Comparison of ENCODE assay signal across 2 cellular contexts in the genomic region with DNA sequence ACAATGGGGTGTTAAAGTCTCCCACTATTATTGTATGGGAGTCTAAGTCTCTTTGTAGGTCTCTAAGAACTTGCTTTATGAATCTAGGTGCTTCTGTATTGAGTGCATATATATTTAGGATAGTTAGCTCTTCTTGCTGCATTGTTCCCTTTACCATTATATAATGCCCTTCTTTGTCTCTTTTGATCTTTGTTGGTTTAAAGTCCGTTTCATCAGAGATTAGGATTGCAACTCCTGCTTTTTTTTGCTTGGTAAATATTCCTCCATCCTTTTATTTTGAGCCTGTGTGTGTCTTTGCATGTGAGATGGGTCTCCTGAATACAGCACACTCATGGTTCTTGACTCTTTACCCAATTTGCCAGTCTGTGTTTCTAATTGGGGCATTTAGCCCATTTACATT. TPM values are rescaled to one million over a fixed set of nuclear protein-coding genes. Genes with fewer than 3 reads are reported as not detected.
A peak's percentile ranks its signal among the peaks of the same experiment; 100 is the strongest.
DNase-seq lines count a peak whose midpoint lies in the region; ATAC-seq, FAIRE-seq and TF ChIP-seq lines count a peak whose summit lies in the region.
"Not testable (repeated sequence)": the region's sequence is repeated elsewhere in the genome, so short reads cannot be mapped to it uniquely, and the experiment has no call there.

No MANE protein-coding gene starts in this region.

- POLR2A ChIA-PET in HEK293 (lab: Yijun Ruan, JAX); HepG2 (lab: Yijun Ruan, JAX): not testable (repeated sequence)

- H4K20me1 ChIP-seq in HepG2 (ENCODE audit: insufficient read depth, low read length) = not testable (repeated sequence)

- not testable (repeated sequence) for FAIRE-seq in HepG2 (lab: Jason Lieb, UNC)

- not testable (repeated sequence) for BruUV-seq in HepG2 (replicated peaks; lab: Mats Ljungman, UMichigan)

- H3K4me2 ChIP-seq in HepG2 (ENCODE audit: low read depth, low read length) = not testable (repeated sequence)

- peak; percentile 34 for DNase-seq in HepG2 (ENCODE audit: low spot score)

- CTCF ChIA-PET in HEK293 (lab: Yijun Ruan, JAX) = interaction anchor here (1.5 to 3.9 kb wide), 2 partner anchors 12 to 14 kb away, joined by 5 to 16 read pairs; no protein-coding TSS in a partner anchor
- CTCF ChIA-PET in HepG2 (lab: Yijun Ruan, JAX; ENCODE audit: low intra/inter-chr PET ratio, low total read pairs) = not testable (repeated sequence)

- not testable (repeated sequence) for TF ChIP-seq POLR2A in HepG2 (IDR thresholded peaks at IDR 0.05; ENCODE audit: insufficient read depth in 1 of 2, low read depth in 2 of 2, low read length in 2 of 2)

- not testable (repeated sequence) for TF ChIP-seq CTCF in HEK293 (tag by site-specific recombination; IDR thresholded peaks at IDR 0.05); HepG2 (CRISPR knock-in tag; IDR thresholded peaks at IDR 0.05)

- not testable (repeated sequence) for H3K27me3 ChIP-seq in HepG2 (ENCODE audit: control insufficient read depth in 1 of 2, insufficient read depth in 2 of 2, low read length in 2 of 2)

- not testable (repeated sequence) for H3K36me3 ChIP-seq in HEK293 (ENCODE audit: control insufficient read depth in 2 of 2, insufficient read depth in 1 of 2, low read length in 2 of 2); HepG2 (replicated peaks in 1 of 2; ENCODE audit: control insufficient read depth in 1 of 2, insufficient read depth in 2 of 2, low read length in 2 of 2)

- intact Hi-C loops in HepG2 (cut with micrococcal nuclease; ENCODE audit: unreplicated experiment) = loop anchor here (10.0 kb wide), 1 partner anchor 273 kb away; no protein-coding TSS in a partner anchor

- TF ChIP-seq RAD21 in HepG2 (CRISPR knock-in tag; IDR thresholded peaks at IDR 0.05) = not testable (repeated sequence)

- TF ChIP-seq EP300 in HepG2 (IDR thresholded peaks at IDR 0.05; ENCODE audit: low read depth in 2 of 2, low read length in 2 of 2); HepG2 (CRISPR knock-in tag; IDR thresholded peaks at IDR 0.05; ENCODE audit: borderline replicate concordance): not testable (repeated sequence)

- not testable (repeated sequence) for ATAC-seq in HepG2

- H3K9ac ChIP-seq in HepG2 (ENCODE audit: insufficient read depth, low read depth, low read length) = not testable (repeated sequence)

- H3K27ac ChIP-seq in HEK293 (ENCODE audit: extremely low read depth, low read depth, low read length); HepG2 (ENCODE audit: extremely low read length, insufficient read depth, low read length): not testable (repeated sequence)

- not testable (repeated sequence) for H3K9me3 ChIP-seq in HEK293 (ENCODE audit: control insufficient read depth, insufficient read depth, low read depth, low read length); HepG2 (ENCODE audit: low read length)

- not testable (repeated sequence) for H2AFZ ChIP-seq in HepG2 (ENCODE audit: low read length)

- in situ Hi-C loops in HepG2 (cut with HindIII; ENCODE audit: extremely low pct_ligation_motif_present, low pct_unique_long_range_greater_than_20kb) = not testable (repeated sequence)

- 0% methylated on average over 1 of the region's 1 CpG for WGBS in HepG2 (ENCODE audit: low lambda C conversion rate)

- H3K4me1 ChIP-seq in HEK293 (ENCODE audit: control insufficient read depth, insufficient read depth, low read length) = not testable (repeated sequence)
- peaks cover 41% of the 10 kb centered on the region for H3K4me1 ChIP-seq in HepG2 (ENCODE audit: insufficient read depth, low read length)

- not testable (repeated sequence) for H3K79me2 ChIP-seq in HepG2 (ENCODE audit: insufficient read depth, low read length)

- not testable (repeated sequence) for H3K4me3 ChIP-seq in HEK293 (ENCODE audit: low read depth, low read length); HepG2 (replicated peaks in 1 of 3; ENCODE audit: insufficient read depth in 1 of 3, low read depth in 2 of 3, low read length in 3 of 3)

TF ChIP-seq in HEK293, 187 proteins besides CTCF, POLR2A, EP300 and RAD21:
- peak; percentile 68 for TF ChIP-seq ZNF529 (tag by site-specific recombination; IDR thresholded peaks at IDR 0.05; ENCODE audit: insufficient replicate concordance)

TF ChIP-seq in HepG2, 621 proteins besides CTCF, POLR2A, EP300 and RAD21 (continues in another document):
- TF ChIP-seq GATAD2A (CRISPR knock-in tag; IDR thresholded peaks at IDR 0.05) = peak; percentile 64; the same call in 1 of the 2 replicates
- TF ChIP-seq, protein P1, sequence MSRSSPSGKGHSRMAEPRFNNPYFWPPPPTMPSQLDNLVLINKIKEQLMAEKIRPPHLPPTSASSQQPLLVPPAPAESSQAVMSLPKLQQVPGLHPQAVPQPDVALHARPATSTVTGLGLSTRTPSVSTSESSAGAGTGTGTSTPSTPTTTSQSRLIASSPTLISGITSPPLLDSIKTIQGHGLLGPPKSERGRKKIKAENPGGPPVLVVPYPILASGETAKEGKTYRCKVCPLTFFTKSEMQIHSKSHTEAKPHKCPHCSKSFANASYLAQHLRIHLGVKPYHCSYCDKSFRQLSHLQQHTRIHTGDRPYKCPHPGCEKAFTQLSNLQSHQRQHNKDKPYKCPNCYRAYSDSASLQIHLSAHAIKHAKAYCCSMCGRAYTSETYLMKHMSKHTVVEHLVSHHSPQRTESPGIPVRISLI (CRISPR knock-in tag; IDR thresholded peaks at IDR 0.05; ENCODE audit: borderline replicate concordance) = peak; percentile 58; the same call in 1 of the 2 replicates
- TF ChIP-seq FOXA3 (CRISPR knock-in tag; IDR thresholded peaks at IDR 0.05) = peak; percentile 59; the same call in 1 of the 2 replicates

RNA-seq across cellular contexts. Expression of a gene that starts 27.9 kb away (rescaled TPM):
- 22.8 and 23.9 TPM in 2 replicates for total RNA-seq in HepG2 (2016; rRNA removed; fragmentation: Illumina TruSeq; extraction: Trizol)
- total RNA-seq in HepG2 (2016; cell fraction: cytosol; rRNA removed; fragmentation: Illumina TruSeq; extraction: Trizol; ENCODE audit: low read depth) = 27.4 and 35.9 TPM in 2 replicates
- 21.3 and 24.7 TPM in 2 replicates for total RNA-seq in HepG2 (2016; cell fraction: insoluble cytoplasmic fraction; rRNA removed; fragmentation: Illumina TruSeq; extraction: Trizol)
- total RNA-seq in HepG2 (2016; cell fraction: membrane; rRNA removed; fragmentation: Illumina TruSeq; extraction: Trizol) = 27.3 and 31.8 TPM in 2 replicates
- total RNA-seq in HepG2 (2016; cell fraction: nucleus; rRNA removed; fragmentation: Illumina TruSeq; extraction: Trizol) = 13.0 and 14.1 TPM in 2 replicates
- 19.0 and 22.7 TPM in 2 replicates for polyA plus RNA-seq in HepG2 (2011; rRNA removed)
- 20.8 and 43.9 TPM in 2 replicates for polyA plus RNA-seq in HepG2 (2011; cell fraction: cytosol; rRNA removed)
- 36.4 and 41.5 TPM in 2 replicates for polyA plus RNA-seq in HepG2 (2011; cell fraction: nucleus; rRNA removed)
- polyA plus RNA-seq in HepG2 (2012) = 27.5 and 32.7 TPM in 2 replicates
- polyA plus RNA-seq in HepG2 (2016; cell fraction: cytosol; fragmentation: Illumina TruSeq; extraction: Trizol; ENCODE audit: low read depth) = 44.4 and 53.5 TPM in 2 replicates
- 36.8 and 37.7 TPM in 2 replicates for polyA plus RNA-seq in HepG2 (2016; cell fraction: insoluble cytoplasmic fraction; fragmentation: Illumina TruSeq; extraction: Trizol; ENCODE audit: low read depth)
- 42.6 and 49.8 TPM in 2 replicates for polyA plus RNA-seq in HepG2 (2016; cell fraction: membrane; fragmentation: Illumina TruSeq; extraction: Trizol; ENCODE audit: low read depth)
- polyA plus RNA-seq in HepG2 (2016; cell fraction: nucleus; fragmentation: Illumina TruSeq; extraction: Trizol; ENCODE audit: insufficient read depth, low read depth) = 30.3 TPM in 2 replicates
- polyA minus RNA-seq in HepG2 (2011; rRNA and poly(A)+ RNA removed; ENCODE audit: low replicate concordance) = 8.7 and 43.9 TPM in 2 replicates
- 12.2 and 12.4 TPM in 2 replicates for polyA minus RNA-seq in HepG2 (2011; cell fraction: cytosol; rRNA and poly(A)+ RNA removed)
- polyA minus RNA-seq in HepG2 (2011; cell fraction: nucleus; rRNA and poly(A)+ RNA removed) = 10.4 and 12.4 TPM in 2 replicates

RNA-seq across cellular contexts. Expression of a gene that starts 33.5 kb away (rescaled TPM):
- total RNA-seq in HepG2 (2016; rRNA removed; fragmentation: Illumina TruSeq; extraction: Trizol) = 60.1 and 85.9 TPM in 2 replicates
- total RNA-seq in HepG2 (2016; cell fraction: cytosol; rRNA removed; fragmentation: Illumina TruSeq; extraction: Trizol; ENCODE audit: low read depth) = 12.7 and 13.6 TPM in 2 replicates
- total RNA-seq in HepG2 (2016; cell fraction: insoluble cytoplasmic fraction; rRNA removed; fragmentation: Illumina TruSeq; extraction: Trizol) = 58.0 and 89.3 TPM in 2 replicates
- total RNA-seq in HepG2 (2016; cell fraction: membrane; rRNA removed; fragmentation: Illumina TruSeq; extraction: Trizol) = 41.9 and 44.0 TPM in 2 replicates
- 130 and 144 TPM in 2 replicates for total RNA-seq in HepG2 (2016; cell fraction: nucleus; rRNA removed; fragmentation: Illumina TruSeq; extraction: Trizol)
- polyA plus RNA-seq in HepG2 (2011; rRNA removed) = 54.0 and 70.6 TPM in 2 replicates
- 47.5 and 83.7 TPM in 2 replicates for polyA plus RNA-seq in HepG2 (2011; cell fraction: cytosol; rRNA removed)
- 80.6 and 124 TPM in 2 replicates for polyA plus RNA-seq in HepG2 (2011; cell fraction: nucleus; rRNA removed)
- polyA plus RNA-seq in HepG2 (2012) = 121 and 142 TPM in 2 replicates
- polyA plus RNA-seq in HepG2 (2016; cell fraction: cytosol; fragmentation: Illumina TruSeq; extraction: Trizol; ENCODE audit: low read depth) = 7.3 and 8.2 TPM in 2 replicates
- polyA plus RNA-seq in HepG2 (2016; cell fraction: insoluble cytoplasmic fraction; fragmentation: Illumina TruSeq; extraction: Trizol; ENCODE audit: low read depth) = 42.8 and 44.4 TPM in 2 replicates
- 21.0 and 21.5 TPM in 2 replicates for polyA plus RNA-seq in HepG2 (2016; cell fraction: membrane; fragmentation: Illumina TruSeq; extraction: Trizol; ENCODE audit: low read depth)
- polyA plus RNA-seq in HepG2 (2016; cell fraction: nucleus; fragmentation: Illumina TruSeq; extraction: Trizol; ENCODE audit: insufficient read depth, low read depth) = 155 and 157 TPM in 2 replicates
- 36.0 and 75.9 TPM in 2 replicates for polyA minus RNA-seq in HepG2 (2011; rRNA and poly(A)+ RNA removed; ENCODE audit: low replicate concordance)
- 63.7 and 90.7 TPM in 2 replicates for polyA minus RNA-seq in HepG2 (2011; cell fraction: cytosol; rRNA and poly(A)+ RNA removed)
- 154 and 209 TPM in 2 replicates for polyA minus RNA-seq in HepG2 (2011; cell fraction: nucleus; rRNA and poly(A)+ RNA removed)
